Comparison of ENCODE assay signal across 1 cellular context in the genomic region with DNA sequence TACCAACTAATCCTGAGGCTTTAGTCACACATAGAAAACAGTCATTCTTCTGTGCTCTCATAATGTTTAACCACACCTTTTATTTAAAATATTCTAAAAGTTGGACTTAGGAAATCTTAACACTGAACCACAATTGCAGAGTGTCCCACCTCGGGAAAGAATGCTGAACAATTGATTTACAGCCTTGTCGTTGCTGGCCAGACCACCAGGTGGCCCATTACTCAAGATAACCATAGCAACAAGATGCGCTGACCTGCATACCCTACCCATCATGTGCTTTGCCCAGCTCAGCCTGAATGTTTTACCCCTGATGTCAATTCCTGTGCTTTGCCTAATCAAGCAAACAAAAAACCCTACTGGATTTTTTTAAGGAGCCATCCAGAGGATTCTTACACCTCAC.
TF ChIP-seq lines count a peak whose summit lies in the region.

No MANE protein-coding gene starts in this region.

TF ChIP-seq in Ishikawa, 13 proteins besides CTCF, POLR2A, EP300 and RAD21 (continued from another document):
- no peak for TF ChIP-seq REST (IDR thresholded peaks at IDR 0.05; ENCODE audit: low read depth)
